ENCODE assay signal across 28 cellular contexts in genomic region chr2:228066416-228066815, GRCh38.
"Had no signal": no experiment of that assay in that cellular context is flagged by ENCODE, and none has a peak within 500 bp of the region (broad histone marks: within the 10 kb centered on the region; RNA-seq: fewer than 3 reads in every experiment).

No MANE protein-coding gene starts in this region.

- H3K27ac Mint-ChIP-seq: activated CD4-positive, alpha-beta T cell treated with anti-CD3 and anti-CD28 coated beads for 36 hours; activated CD4-positive, alpha-beta T cell treated with anti-CD3 and anti-CD28 coated beads, Interleukin-2, amount 10 ng/mL, durations not matched to agents 24 days and 14 days; activated CD8-positive, alpha-beta T cell treated with anti-CD3 and anti-CD28 coated beads for 36 hours; activated naive CD8-positive, alpha-beta T cell; activated T-helper 17 cell treated with anti-CD3 and anti-CD28 coated beads, Interleukin-2, amount 50 U/mL, for 72 hours; dendritic cell treated with granulocyte-macrophage colony-stimulating factor and Interleukin-4, amounts not matched to agents 40 ng/mL and 50 ng/mL, for 4 days; endodermal cell; T-helper 17 cell; T-helper 2 cell treated with Interferon-gamma antibody and Interleukin-4, amounts not matched to agents 5 μg/mL and 100 μg/mL, for 36 hours had no signal

- H3K27ac ChIP-seq: brain microvascular endothelial cell, coronary artery, dorsolateral prefrontal cortex, heart left ventricle, WERI-Rb-1 had no signal

- H3K27me3 Mint-ChIP-seq: activated CD4-positive, alpha-beta T cell treated with anti-CD3 and anti-CD28 coated beads for 36 hours; activated CD4-positive, alpha-beta T cell treated with anti-CD3 and anti-CD28 coated beads, Interleukin-2, amount 10 ng/mL, durations not matched to agents 24 days and 14 days; activated CD8-positive, alpha-beta T cell treated with anti-CD3 and anti-CD28 coated beads for 36 hours; activated naive CD8-positive, alpha-beta T cell; central memory CD8-positive, alpha-beta T cell; dendritic cell treated with granulocyte-macrophage colony-stimulating factor and Interleukin-4, amounts not matched to agents 40 ng/mL and 50 ng/mL, for 4 days had no signal

- H3K4me3 ChIP-seq: coronary artery, dorsolateral prefrontal cortex, heart left ventricle had no signal

- H3K36me3 Mint-ChIP-seq: activated naive CD8-positive, alpha-beta T cell had no signal

- H3K36me3 ChIP-seq: brain microvascular endothelial cell, heart left ventricle, WERI-Rb-1 had no signal

- H3K27me3 ChIP-seq: brain microvascular endothelial cell, heart left ventricle had no signal

- H3K4me3 Mint-ChIP-seq: activated CD4-positive, alpha-beta T cell treated with anti-CD3 and anti-CD28 coated beads for 36 hours; activated CD4-positive, alpha-beta T cell treated with anti-CD3 and anti-CD28 coated beads, Interleukin-2, amount 10 ng/mL, durations not matched to agents 24 days and 14 days; activated CD8-positive, alpha-beta T cell treated with anti-CD3 and anti-CD28 coated beads for 36 hours; activated naive CD8-positive, alpha-beta T cell; activated T-cell treated with anti-CD3 and anti-CD28 coated beads, Interleukin-2, amount 50 U/mL, for 4 hours; activated T-helper 17 cell treated with anti-CD3 and anti-CD28 coated beads, Interleukin-2, amount 50 U/mL, for 72 hours; central memory CD8-positive, alpha-beta T cell; dendritic cell treated with granulocyte-macrophage colony-stimulating factor and Interleukin-4, amounts not matched to agents 40 ng/mL and 50 ng/mL, for 4 days; endodermal cell; T-helper 17 cell; T-helper 2 cell treated with Interferon-gamma antibody and Interleukin-4, amounts not matched to agents 5 μg/mL and 100 μg/mL, for 36 hours had no signal

- H3K9me3 ChIP-seq: heart left ventricle had no signal

- H3K4me1 Mint-ChIP-seq: activated CD4-positive, alpha-beta T cell treated with anti-CD3 and anti-CD28 coated beads for 36 hours; activated CD4-positive, alpha-beta T cell treated with anti-CD3 and anti-CD28 coated beads, Interleukin-2, amount 10 ng/mL, durations not matched to agents 24 days and 14 days; activated T-helper 17 cell treated with anti-CD3 and anti-CD28 coated beads, Interleukin-2, amount 50 U/mL, for 72 hours; central memory CD8-positive, alpha-beta T cell; endodermal cell; T-helper 17 cell had no signal

- H3K9me3 Mint-ChIP-seq: activated CD4-positive, alpha-beta T cell treated with anti-CD3 and anti-CD28 coated beads, Interleukin-2, amount 10 ng/mL, durations not matched to agents 24 days and 14 days; activated CD8-positive, alpha-beta T cell treated with anti-CD3 and anti-CD28 coated beads for 36 hours; activated T-cell treated with anti-CD3 and anti-CD28 coated beads, Interleukin-2, amount 50 U/mL, for 4 hours; activated T-helper 17 cell treated with anti-CD3 and anti-CD28 coated beads, Interleukin-2, amount 50 U/mL, for 72 hours; central memory CD8-positive, alpha-beta T cell; dendritic cell treated with granulocyte-macrophage colony-stimulating factor and Interleukin-4, amounts not matched to agents 40 ng/mL and 50 ng/mL, for 4 days; endodermal cell; T-helper 2 cell treated with Interferon-gamma antibody and Interleukin-4, amounts not matched to agents 5 μg/mL and 100 μg/mL, for 36 hours had no signal

- DNase-seq: activated CD4-positive, alpha-beta T cell treated with anti-CD3 and anti-CD28 coated beads for 36 hours; activated CD4-positive, alpha-beta T cell treated with anti-CD3 and anti-CD28 coated beads, Interleukin-2, amount 10 ng/mL, durations not matched to agents 24 days and 14 days; activated CD4-positive, CD25-positive, alpha-beta regulatory T cell; activated CD4-positive, CD25-positive, alpha-beta regulatory T cell treated with anti-CD3 and anti-CD28 coated beads, Interleukin-2, amount 50 U/mL, for 72 hours; activated CD8-positive, alpha-beta memory T cell treated with anti-CD3 and anti-CD28 coated beads for 24 hours; activated CD8-positive, alpha-beta T cell treated with anti-CD3 and anti-CD28 coated beads for 36 hours; activated effector memory CD4-positive, alpha-beta T cell treated with Interleukin-2 at 50 U/mL for 16 hours; activated gamma-delta T cell treated with Interleukin-2 at 50 U/mL for 16 hours; activated naive CD4-positive, alpha-beta T cell treated with anti-CD3 and anti-CD28 coated beads, Interleukin-2, amount 50 U/mL, for 16 hours; activated naive CD4-positive, alpha-beta T cell treated with Interleukin-2 at 50 U/mL for 16 hours; activated T-cell treated with anti-CD3 and anti-CD28 coated beads, Interleukin-2, amount 50 U/mL, for 4 hours; amniotic stem cell; anterior cingulate cortex; brain microvascular endothelial cell; dorsolateral prefrontal cortex; effector memory CD4-positive, alpha-beta T cell; endodermal cell; foreskin fibroblast; heart left ventricle; T-helper 1 cell; T-helper 17 cell; WERI-Rb-1 had no signal
